8 cellular contexts compared by ENCODE assay signal in genomic region chr1:199684686-199685273, GRCh38.
DNase-seq lines count a peak whose midpoint lies in the region; ATAC-seq and TF ChIP-seq lines count a peak whose summit lies in the region.

No MANE protein-coding gene starts in this region.

- H3K4me1 Mint-ChIP-seq in naive thymus-derived CD8-positive, alpha-beta T cell: no peaks in the 10 kb centered on the region

- H3K27ac Mint-ChIP-seq in naive thymus-derived CD8-positive, alpha-beta T cell: no peak overlapping the region

- DNase-seq in NCI-H1092 (lab: John Stamatoyannopoulos, UW) (peak; percentile 48), SJCRH30 (peak; percentile 3 to 54), epithelial cell of esophagus (ENCODE audit: low read depth) (peak; percentile 72)
- peak in 5 of 10 donors; percentile 12 to 38 (median 37) for DNase-seq in naive thymus-derived CD8-positive, alpha-beta T cell
- DNase-seq in effector CD4-positive, alpha-beta T cell: no peak

- POLR2A ChIA-PET in naive thymus-derived CD8-positive, alpha-beta T cell (lab: Charles Lee): no interaction called here

- no peaks in the 10 kb centered on the region for H3K9me3 ChIP-seq in SJCRH30 (replicated peaks)

- H3K4me3 ChIP-seq in SJCRH30: no peak overlapping the region
- no peak overlapping the region for H3K4me3 ChIP-seq in epithelial cell of esophagus (ENCODE audit: low read length)

- H3K36me3 ChIP-seq in SJCRH30: no peaks in the 10 kb centered on the region

- no peaks in the 10 kb centered on the region for H3K36me3 Mint-ChIP-seq in naive thymus-derived CD8-positive, alpha-beta T cell

- no peaks in the 10 kb centered on the region for H3K4me1 ChIP-seq in SJCRH30

- H3K27ac ChIP-seq in C4-2B: no peak overlapping the region
- no peak overlapping the region for H3K27ac ChIP-seq in SJCRH30

- H3K27me3 Mint-ChIP-seq in naive thymus-derived CD8-positive, alpha-beta T cell: peaks cover 5 to 16% (median 8%) of the 10 kb centered on the region in 5 donors

- H3K27me3 ChIP-seq in SJCRH30: no peaks in the 10 kb centered on the region

- no peaks in the 10 kb centered on the region for H3K9me3 Mint-ChIP-seq in naive thymus-derived CD8-positive, alpha-beta T cell

- peak; percentile 89 for TF ChIP-seq CTCF in C4-2B (conservative IDR thresholded peaks at IDR 0.05)
- TF ChIP-seq CTCF in epithelial cell of esophagus (IDR thresholded peaks at IDR 0.05; ENCODE audit: insufficient read depth, low read depth, low read length, missing control alignments): peak; percentile 84

- peak; percentile 85 for ATAC-seq in GM18498 (IDR thresholded peaks at IDR 0.05; ENCODE audit: unreplicated experiment)
- peak; percentile 92 for ATAC-seq in HG02798 (IDR thresholded peaks at IDR 0.05; ENCODE audit: poor library complexity, unreplicated experiment)
- peak; percentile 62 to 67 for ATAC-seq in naive thymus-derived CD8-positive, alpha-beta T cell

- H3K4me3 Mint-ChIP-seq in naive thymus-derived CD8-positive, alpha-beta T cell: no peak overlapping the region
